In genomic region chr22:45612940-45613339, GRCh38 we compare ENCODE assay signal across 10 cellular contexts. TPM values are rescaled to one million over a fixed set of nuclear protein-coding genes. Genes with fewer than 3 reads are reported as not detected.
DNase-seq lines count a peak whose midpoint lies in the region; ATAC-seq and TF ChIP-seq lines count a peak whose summit lies in the region.
"Had no signal": no experiment of that assay in that cellular context is flagged by ENCODE, and none has a peak within 500 bp of the region (broad histone marks: within the 10 kb centered on the region; RNA-seq: fewer than 3 reads in every experiment).

No MANE protein-coding gene starts in this region.

- no peaks in the 10 kb centered on the region for H3K27me3 Mint-ChIP-seq in T-helper 2 cell treated with Interferon-gamma antibody and Interleukin-4, amounts not matched to agents 5 μg/mL and 100 μg/mL, for 36 hours (ENCODE audit: low read depth)
- peaks cover 2 to 5% (median 3%) of the 10 kb centered on the region in 3 donors for H3K27me3 Mint-ChIP-seq in immature natural killer cell (ENCODE audit: low read depth in 3 of 3)

- ATAC-seq in HG02678 (IDR thresholded peaks at IDR 0.05; ENCODE audit: unreplicated experiment), result no peak

- H3K4me3 Mint-ChIP-seq in T-helper 2 cell treated with Interferon-gamma antibody and Interleukin-4, amounts not matched to agents 5 μg/mL and 100 μg/mL, for 36 hours, result peak overlapping the region; percentile 6
- peak overlapping the region; percentile 46 to 78 (median 71) for H3K4me3 Mint-ChIP-seq in immature natural killer cell

- TF ChIP-seq CTCF in astrocyte of the spinal cord (IDR thresholded peaks at IDR 0.05; ENCODE audit: low read depth, low read length), result no peak

- in situ Hi-C loops in astrocyte of the spinal cord (cut with HindIII; ENCODE audit: low sequenced_read_pairs), result no loop called here

- H3K27ac Mint-ChIP-seq in T-helper 2 cell treated with Interferon-gamma antibody and Interleukin-4, amounts not matched to agents 5 μg/mL and 100 μg/mL, for 36 hours, result peak overlapping the region; percentile 59
- H3K27ac Mint-ChIP-seq in immature natural killer cell, result peak overlapping the region; percentile 78 to 99 (median 90)

- DNase-seq in T-helper 2 cell treated with Interferon-gamma antibody and Interleukin-4, amounts not matched to agents 5 μg/mL and 100 μg/mL, for 36 hours (ENCODE audit: low spot score), result no peak
- DNase-seq in T-helper 2 cell, result no peak
- peak; percentile 42 for DNase-seq in astrocyte of the spinal cord (ENCODE audit: low read depth, low spot score)
- peak; percentile 6 to 30 (median 23) for DNase-seq in immature natural killer cell
- peak; percentile 66 for DNase-seq in stromal cell of bone marrow (ENCODE audit: low read depth)
- no peak for DNase-seq in GOT3 (lab: John Stamatoyannopoulos, UW)
- DNase-seq in T-helper 9 cell, result no peak
- DNase-seq: 8988T, NCI-H1105 treated with DMSO at 0.1 percent for 48 hours had no signal

- H3K4me3 ChIP-seq in astrocyte of the spinal cord (ENCODE audit: low read depth, low read length), result no peak overlapping the region

- H3K9me3 Mint-ChIP-seq in T-helper 2 cell treated with Interferon-gamma antibody and Interleukin-4, amounts not matched to agents 5 μg/mL and 100 μg/mL, for 36 hours, result no peaks in the 10 kb centered on the region
- H3K9me3 Mint-ChIP-seq in immature natural killer cell, result no peaks in the 10 kb centered on the region

- no peaks in the 10 kb centered on the region for H3K36me3 Mint-ChIP-seq in T-helper 2 cell treated with Interferon-gamma antibody and Interleukin-4, amounts not matched to agents 5 μg/mL and 100 μg/mL, for 36 hours (ENCODE audit: low read depth)
- H3K36me3 Mint-ChIP-seq in immature natural killer cell, result no peaks in the 10 kb centered on the region

- peaks cover 8% of the 10 kb centered on the region for H3K4me1 Mint-ChIP-seq in T-helper 2 cell treated with Interferon-gamma antibody and Interleukin-4, amounts not matched to agents 5 μg/mL and 100 μg/mL, for 36 hours (ENCODE audit: low read depth)
- peaks cover 14 to 26% of the 10 kb centered on the region in 2 donors for H3K4me1 Mint-ChIP-seq in immature natural killer cell

RNA-seq across cellular contexts. Expression of gene ATXN10, which starts 58.7 kb away (rescaled TPM):
- polyA plus RNA-seq in immature natural killer cell, result 100 to 1,000 TPM in 2 of 3 donors, 10 to 100 TPM in 1; 97.7 to 113 (median 112) TPM

Comparison
In these comparisons a context has a peak if more than half of its experiments do, and no peak if none do; other contexts are left out.
1. DNase-seq: peak in astrocyte of the spinal cord (single experiment), immature natural killer cell (3 of 3) and stromal cell of bone marrow (single experiment); none in T-helper 2 cell treated with Interferon-gamma antibody and Interleukin-4, amounts not matched to agents 5 μg/mL and 100 μg/mL, for 36 hours (single experiment), T-helper 2 cell (0 of 5), GOT3 (single experiment) and T-helper 9 cell (single experiment).